ENCODE assay signal across 8 cellular contexts in genomic region chr16:81745704-81746558, GRCh38. TPM values are rescaled to one million over a fixed set of nuclear protein-coding genes. Genes with fewer than 3 reads are reported as not detected.
DNase-seq lines count a peak whose midpoint lies in the region; ATAC-seq and TF ChIP-seq lines count a peak whose summit lies in the region.

No MANE protein-coding gene starts in this region.

- H3K27me3 ChIP-seq in DOHH2 (ENCODE audit: control insufficient read depth, low read length) = no peaks in the 10 kb centered on the region

- DNase-seq in M059J (ENCODE audit: low read depth) = peak; percentile 55
- peak; percentile 76 for DNase-seq in activated CD4-positive, CD25-positive, alpha-beta regulatory T cell treated with anti-CD3 and anti-CD28 coated beads, Interleukin-2, amount 50 U/mL, for 72 hours
- peak; percentile 31 for DNase-seq in cerebellar cortex (ENCODE audit: low spot score)
- DNase-seq in kidney tubule cell (ENCODE audit: low spot score) = peak; percentile 57
- DNase-seq in stimulated activated CD4-positive, alpha-beta T cell treated with anti-CD3 and anti-CD28 coated beads, Interleukin-1b, Interleukin-23, amount 100 ng/mL, for 4 hours (ENCODE audit: low read depth in 2 of 2) = peak; percentile 65 to 71
- no peak for DNase-seq in middle frontal gyrus (ENCODE audit: extremely low spot score, low spot score)

- no peaks in the 10 kb centered on the region for H3K9me3 ChIP-seq in DOHH2 (ENCODE audit: control insufficient read depth, insufficient read depth, low read length)

- peaks cover 64% of the 10 kb centered on the region for H3K4me1 ChIP-seq in DOHH2 (ENCODE audit: control insufficient read depth, low read length)

- H3K79me2 ChIP-seq in DOHH2 (ENCODE audit: control insufficient read depth, low read length) = peaks cover 68% of the 10 kb centered on the region

- H3K9me2 ChIP-seq in DOHH2 (replicated peaks; ENCODE audit: control insufficient read depth, low read length) = no peaks in the 10 kb centered on the region

- no peaks in the 10 kb centered on the region for H4K20me1 ChIP-seq in DOHH2 (ENCODE audit: control insufficient read depth, insufficient read depth, low read depth, low read length)

- peak; percentile 13 for TF ChIP-seq CTCF in DOHH2 (IDR thresholded peaks at IDR 0.05; ENCODE audit: low read depth, low read length, poor library complexity, severe bottlenecking)

- ATAC-seq in GM21723 (IDR thresholded peaks at IDR 0.05; ENCODE audit: unreplicated experiment) = peak; percentile 67

- H3K36me3 ChIP-seq in DOHH2 (ENCODE audit: control insufficient read depth, low read length) = peaks cover 17% of the 10 kb centered on the region

- peak overlapping the region; percentile 78 for H3K4me3 ChIP-seq in DOHH2 (ENCODE audit: low read length)

- H3F3A ChIP-seq in DOHH2 (ENCODE audit: control insufficient read depth, insufficient read depth) = peaks cover 12% of the 10 kb centered on the region

- peak overlapping the region; percentile 49 for H3K27ac ChIP-seq in DOHH2 (ENCODE audit: low read depth, low read length)

- H3K4me2 ChIP-seq in DOHH2 (ENCODE audit: low read length) = peak overlapping the region; percentile 91

RNA-seq across cellular contexts. Expression of gene PLCG2, which starts 33.2 kb away (rescaled TPM):
- total RNA-seq in M059J (2014; rRNA removed; shearing (Covaris generic)) = 1.3 and 3.2 TPM in 2 replicates
